ENCODE assay signal across 1 cellular context in genomic region chr1:232613752-232614381, GRCh38.
TF ChIP-seq lines count a peak whose summit lies in the region.

No MANE protein-coding gene starts in this region.

TF ChIP-seq in SK-N-SH treated with all-trans-retinoic acid at 6 μM for 48 hours, 23 proteins besides CTCF, POLR2A, EP300 and RAD21 (continued from another document):
- TF ChIP-seq TOX (CRISPR knock-in tag; IDR thresholded peaks at IDR 0.05; ENCODE audit: borderline replicate concordance) = no peak
- no peak for TF ChIP-seq BACH2 (CRISPR knock-in tag; IDR thresholded peaks at IDR 0.05; ENCODE audit: borderline replicate concordance)
